ENCODE assay signal across 14 cellular contexts in genomic region chr2:36858551-36859365, GRCh38.
DNase-seq lines count a peak whose midpoint lies in the region; ATAC-seq, FAIRE-seq and TF ChIP-seq lines count a peak whose summit lies in the region.
"Had no signal": no experiment of that assay in that cellular context is flagged by ENCODE, and none has a peak within 500 bp of the region (broad histone marks: within the 10 kb centered on the region; RNA-seq: fewer than 3 reads in every experiment).

No MANE protein-coding gene starts in this region.

- H3K9me3 Mint-ChIP-seq in activated naive CD4-positive, alpha-beta T cell treated with anti-CD3 and anti-CD28 coated beads for 36 hours, result no peaks in the 10 kb centered on the region

- H3K27me3 Mint-ChIP-seq in activated naive CD4-positive, alpha-beta T cell treated with anti-CD3 and anti-CD28 coated beads for 36 hours (ENCODE audit: low read depth), result no peaks in the 10 kb centered on the region

- no peaks in the 10 kb centered on the region for H4K20me1 ChIP-seq in GM12878 (ENCODE audit: control insufficient read depth, insufficient read depth)
- no peaks in the 10 kb centered on the region for H4K20me1 ChIP-seq in Karpas-422 (ENCODE audit: insufficient read depth, low read depth, low read length)

- intact Hi-C loops in activated naive CD4-positive, alpha-beta T cell treated with anti-CD3 and anti-CD28 coated beads for 36 hours (cut with micrococcal nuclease), result loop anchor here (1.0 to 5.0 kb wide), 4 partner anchors 24 to 149 kb away; no protein-coding TSS in a partner anchor
- intact Hi-C loops in GM12878 (cut with micrococcal nuclease; ENCODE audit: unreplicated experiment), result no loop called here

- no peak overlapping the region for H3K9ac ChIP-seq in GM12878 (ENCODE audit: control insufficient read depth, insufficient read depth, low read length)
- H3K9ac ChIP-seq in Karpas-422 (ENCODE audit: low read length), result no peak overlapping the region
- H3K9ac ChIP-seq: KMS-11, parathyroid adenoma had no signal

- H3K9me2 ChIP-seq in Karpas-422 (replicated peaks; ENCODE audit: insufficient read depth, low read length), result no peaks in the 10 kb centered on the region

- H2AFZ ChIP-seq in GM12878 (ENCODE audit: control insufficient read depth, low read depth, low read length), result no peak overlapping the region
- no peak overlapping the region for H2AFZ ChIP-seq in Karpas-422 (ENCODE audit: low read length)
- H2AFZ ChIP-seq: parathyroid adenoma had no signal

- SMC1A ChIA-PET in GM12878 (lab: Charles Lee; ENCODE audit: uncharacterized antibody, unreplicated experiment), result no interaction called here

- TF ChIP-seq RAD21 in GM12878 (IDR thresholded peaks at IDR 0.05; ENCODE audit: insufficient read depth, low read depth, low read length), result no peak

- RAD21 ChIA-PET in GM12878 (lab: Charles Lee; ENCODE audit: unreplicated experiment), result no interaction called here

- H3K4me2 ChIP-seq in GM12878 (ENCODE audit: control insufficient read depth, insufficient read depth) (no peak overlapping the region), Karpas-422 (ENCODE audit: low read depth, low read length, poor library complexity, severe bottlenecking) (no peak overlapping the region)
- H3K4me2 ChIP-seq: KMS-11 had no signal

- no peak overlapping the region for H3K4me3 Mint-ChIP-seq in activated naive CD4-positive, alpha-beta T cell treated with anti-CD3 and anti-CD28 coated beads for 36 hours

- in situ Hi-C loops in GM12878 (cut with MboI), result no loop called here
- in situ Hi-C loops in KBM-7 (cut with MboI; ENCODE audit: low pct_unique_long_range_greater_than_20kb, low sequenced_read_pairs), result no loop called here

- H3K27me3 ChIP-seq in GM12878 (replicated peaks in 1 of 2; ENCODE audit: control insufficient read depth in 2 of 2, insufficient read depth in 2 of 2, low read length in 1 of 2), result no peaks in the 10 kb centered on the region
- no peaks in the 10 kb centered on the region for H3K27me3 ChIP-seq in Karpas-422 (ENCODE audit: low read length)
- H3K27me3 ChIP-seq: vagina had no signal

- no peak for FAIRE-seq in GM12878 (lab: Jason Lieb, UNC)

- no peak for TF ChIP-seq POLR2A in GM12878 (IDR thresholded peaks at IDR 0.05; ENCODE audit: low read depth, low read length)

- BruUV-seq in GM12878 (replicated peaks; lab: Mats Ljungman, UMichigan), result no TSS peak

- no peak for DNase-seq in activated naive CD4-positive, alpha-beta T cell treated with anti-CD3 and anti-CD28 coated beads for 36 hours
- no peak for DNase-seq in activated naive CD4-positive, alpha-beta T cell treated with Interleukin-2 at 50 U/mL for 16 hours
- DNase-seq in GM12878 (ENCODE audit: low read depth, low spot score) (peak; percentile 27), HuH-7 (ENCODE audit: low spot score) (no peak), NCI-H526 treated with DMSO at 0.1 percent for 48 hours (lab: John Stamatoyannopoulos, UW) (no peak), Karpas-422 (no peak), KBM-7 (no peak)
- DNase-seq: activated effector memory CD4-positive, alpha-beta T cell treated with Interleukin-2 at 50 U/mL for 16 hours; NCI-H69; SW 1271 had no signal

- CTCF ChIA-PET in activated naive CD4-positive, alpha-beta T cell treated with anti-CD3 and anti-CD28 coated beads for 36 hours (lab: Charles Lee), result no interaction called here
- CTCF ChIA-PET in GM12878 (lab: Yijun Ruan, JAX), result no interaction called here

- ATAC-seq in HG03066 (IDR thresholded peaks at IDR 0.05; ENCODE audit: low read depth, unreplicated experiment), result peak; percentile 65
- peak; percentile 86 for ATAC-seq in GM12878

- H3K4me3 ChIP-seq in GM12878, result no peak overlapping the region
- no peak overlapping the region for H3K4me3 ChIP-seq in Karpas-422 (ENCODE audit: low read length)
- H3K4me3 ChIP-seq: vagina had no signal

- H3K9me3 ChIP-seq in GM12878 (replicated peaks; ENCODE audit: control insufficient read depth, insufficient read depth, low read length), result no peaks in the 10 kb centered on the region
- no peaks in the 10 kb centered on the region for H3K9me3 ChIP-seq in Karpas-422 (ENCODE audit: low read length)
- H3K9me3 ChIP-seq: vagina had no signal

- H3K36me3 Mint-ChIP-seq in activated naive CD4-positive, alpha-beta T cell treated with anti-CD3 and anti-CD28 coated beads for 36 hours (ENCODE audit: low read depth), result peaks cover 26% of the 10 kb centered on the region

- TF ChIP-seq EP300 in GM12878 (IDR thresholded peaks at IDR 0.05; ENCODE audit: borderline replicate concordance in 1 of 2, control insufficient read depth in 1 of 2, low read depth in 2 of 2, low read length in 2 of 2), result peak in 1 of 2 experiments; percentile 39; a peak in 1 of 4 replicates

- H3K79me2 ChIP-seq in GM12878 (ENCODE audit: control insufficient read depth, insufficient read depth, low read length), result no peaks in the 10 kb centered on the region
- peaks cover 7% of the 10 kb centered on the region; the same call in 1 of the 2 replicates for H3K79me2 ChIP-seq in Karpas-422 (ENCODE audit: low read length)
- H3K79me2 ChIP-seq: parathyroid adenoma had no signal

- H3K36me3 ChIP-seq in GM12878 (ENCODE audit: control insufficient read depth in 2 of 2, insufficient read depth in 2 of 2, low read length in 1 of 2), result peaks cover 0 to 3% of the 10 kb centered on the region in 2 experiments; a peak in 1 of 4 replicates
- peaks cover 3% of the 10 kb centered on the region; the same call in 1 of the 2 replicates for H3K36me3 ChIP-seq in Karpas-422 (ENCODE audit: insufficient read depth, low read length)

- H3K27ac ChIP-seq in GM12878 (ENCODE audit: control insufficient read depth, insufficient read depth) (peak overlapping the region; percentile 13; the same call in 1 of the 2 replicates), Karpas-422 (ENCODE audit: low read length) (no peak overlapping the region)
- H3K27ac ChIP-seq: KMS-11, parathyroid adenoma, vagina had no signal

- peaks cover 6% of the 10 kb centered on the region; the same call in 1 of the 2 replicates for H3K4me1 ChIP-seq in GM12878 (ENCODE audit: control insufficient read depth, insufficient read depth, low read length)
- no peaks in the 10 kb centered on the region for H3K4me1 ChIP-seq in Karpas-422 (ENCODE audit: low read length)
- H3K4me1 ChIP-seq: parathyroid adenoma, vagina had no signal

- no peak for TF ChIP-seq CTCF in GM12878 (IDR thresholded peaks at IDR 0.05 in 2 of 3, conservative IDR thresholded peaks at IDR 0.05 in 1 of 3; ENCODE audit: control insufficient read depth in 2 of 3, extremely low read depth in 1 of 3, insufficient read depth in 1 of 3, low read depth in 3 of 3, low read length in 3 of 3)

- POLR2A ChIA-PET in GM12878 (lab: Charles Lee), result no interaction called here

- H3K4me1 Mint-ChIP-seq in activated naive CD4-positive, alpha-beta T cell treated with anti-CD3 and anti-CD28 coated beads for 36 hours (ENCODE audit: low read depth), result peaks cover 17% of the 10 kb centered on the region

- peak overlapping the region; percentile 52 for H3K27ac Mint-ChIP-seq in activated naive CD4-positive, alpha-beta T cell treated with anti-CD3 and anti-CD28 coated beads for 36 hours

TF ChIP-seq in GM12878, 131 proteins besides CTCF, POLR2A, EP300 and RAD21 (continues in another document):
- TF ChIP-seq PAX5 (IDR thresholded peaks at IDR 0.05; ENCODE audit: borderline replicate concordance, low read depth, low read length) (no peak), SREBF2 (IDR thresholded peaks at IDR 0.05; ENCODE audit: low read length) (no peak), STAT1 (conservative IDR thresholded peaks at IDR 0.05) (no peak), ZNF217 (IDR thresholded peaks at IDR 0.05) (peak; percentile 88), LARP7 (IDR thresholded peaks at IDR 0.05) (no peak), ASH2L (IDR thresholded peaks at IDR 0.05; ENCODE audit: borderline replicate concordance, low read depth) (no peak), ATF3 (IDR thresholded peaks at IDR 0.05; ENCODE audit: borderline replicate concordance, extremely low read depth, low read depth, low read length) (no peak), EED (IDR thresholded peaks at IDR 0.05; ENCODE audit: low read depth) (peak; percentile 35; the same call in 1 of the 2 replicates), BMI1 (IDR thresholded peaks at IDR 0.05; ENCODE audit: borderline replicate concordance) (no peak; the same call in 1 of the 2 replicates), RFX5 (IDR thresholded peaks at IDR 0.05; ENCODE audit: low read depth, low read length) (no peak), CHD4 (IDR thresholded peaks at IDR 0.05) (no peak), HDAC2 (IDR thresholded peaks at IDR 0.05) (no peak), NR2C1 (IDR thresholded peaks at IDR 0.05) (0 out of 2 replicates have a peak, but pooled peaks have one; percentile 20), SUPT20H (IDR thresholded peaks at IDR 0.05; ENCODE audit: borderline replicate concordance, control insufficient read depth, low read depth, low read length) (no peak), JUND (IDR thresholded peaks at IDR 0.05; ENCODE audit: low read depth, low read length) (0 out of 2 replicates have a peak, but pooled peaks have one; percentile 54), RCOR1 (conservative IDR thresholded peaks at IDR 0.05; ENCODE audit: low read depth, low read length) (no peak), KLF5 (IDR thresholded peaks at IDR 0.05; ENCODE audit: partially characterized antibody) (no peak), MXI1 (IDR thresholded peaks at IDR 0.05; ENCODE audit: low read depth, low read length) (no peak), NR2F1 (conservative IDR thresholded peaks at IDR 0.05) (0 out of 2 replicates have a peak, but pooled peaks have one; percentile 9)
- TF ChIP-seq, protein P1, sequence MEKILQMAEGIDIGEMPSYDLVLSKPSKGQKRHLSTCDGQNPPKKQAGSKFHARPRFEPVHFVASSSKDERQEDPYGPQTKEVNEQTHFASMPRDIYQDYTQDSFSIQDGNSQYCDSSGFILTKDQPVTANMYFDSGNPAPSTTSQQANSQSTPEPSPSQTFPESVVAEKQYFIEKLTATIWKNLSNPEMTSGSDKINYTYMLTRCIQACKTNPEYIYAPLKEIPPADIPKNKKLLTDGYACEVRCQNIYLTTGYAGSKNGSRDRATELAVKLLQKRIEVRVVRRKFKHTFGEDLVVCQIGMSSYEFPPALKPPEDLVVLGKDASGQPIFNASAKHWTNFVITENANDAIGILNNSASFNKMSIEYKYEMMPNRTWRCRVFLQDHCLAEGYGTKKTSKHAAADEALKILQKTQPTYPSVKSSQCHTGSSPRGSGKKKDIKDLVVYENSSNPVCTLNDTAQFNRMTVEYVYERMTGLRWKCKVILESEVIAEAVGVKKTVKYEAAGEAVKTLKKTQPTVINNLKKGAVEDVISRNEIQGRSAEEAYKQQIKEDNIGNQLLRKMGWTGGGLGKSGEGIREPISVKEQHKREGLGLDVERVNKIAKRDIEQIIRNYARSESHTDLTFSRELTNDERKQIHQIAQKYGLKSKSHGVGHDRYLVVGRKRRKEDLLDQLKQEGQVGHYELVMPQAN (conservative IDR thresholded peaks at IDR 0.05), result no peak; the same call in 1 of the 2 replicates
